18 cellular contexts compared by ENCODE assay signal in the genomic region with DNA sequence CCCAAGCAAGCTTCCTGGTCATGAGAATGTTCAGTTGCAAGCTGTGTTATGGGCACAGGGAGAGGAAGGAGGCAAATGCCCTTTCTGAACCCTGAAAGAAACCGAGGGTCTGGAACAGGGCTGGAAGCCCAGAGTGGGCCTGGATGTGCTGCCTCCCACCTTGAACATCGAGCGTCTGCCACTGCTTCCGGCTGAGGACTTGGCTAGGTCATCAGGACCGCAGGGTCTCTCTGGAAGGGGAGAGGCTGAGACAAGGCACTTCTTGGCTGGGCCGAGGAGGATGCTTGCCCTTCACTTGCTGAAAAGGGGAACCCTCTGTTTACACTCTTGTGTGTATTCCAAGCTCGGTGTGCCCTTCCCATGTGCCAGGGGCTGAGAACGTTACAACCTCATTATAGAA.
DNase-seq lines count a peak whose midpoint lies in the region; ATAC-seq and TF ChIP-seq lines count a peak whose summit lies in the region.
"Had no signal": no experiment of that assay in that cellular context is flagged by ENCODE, and none has a peak within 500 bp of the region (broad histone marks: within the 10 kb centered on the region; RNA-seq: fewer than 3 reads in every experiment).

No MANE protein-coding gene starts in this region.

- DNase-seq in Right ventricle myocardium inferior (ENCODE audit: missing footprints) (peak; percentile 21), right atrium auricular region (ENCODE audit: low spot score) (no peak), mesenteric fat pad (ENCODE audit: low spot score) (peak; percentile 53), spleen (peak; percentile 11)
- DNase-seq in activated CD4-positive, alpha-beta T cell treated with anti-CD3 and anti-CD28 coated beads, Interleukin-2, amount 50 U/mL, for 48 hours = no peak
- DNase-seq: Caco-2; CD4-positive, CD25-positive, alpha-beta regulatory T cell; CD8-positive, alpha-beta T cell; DMS153; DND-41; HFFc6 had no signal

- H3K4me3 ChIP-seq in right atrium auricular region = no peak overlapping the region
- no peak overlapping the region for H3K4me3 ChIP-seq in spleen
- H3K4me3 ChIP-seq: BLaER1, GM12878, GM23338, HAP-1 had no signal

- H3K27me3 ChIP-seq in right atrium auricular region = no peaks in the 10 kb centered on the region
- peaks cover 0 to 24% (median 3%) of the 10 kb centered on the region in 7 donors for H3K27me3 ChIP-seq in spleen (replicated peaks in 1 of 7)

- H3K36me3 ChIP-seq in right atrium auricular region (no peaks in the 10 kb centered on the region), spleen (no peaks in the 10 kb centered on the region)
- H3K36me3 ChIP-seq: BLaER1, HAP-1 had no signal

- TF ChIP-seq CTCF in right atrium auricular region (IDR thresholded peaks at IDR 0.05) (no peak), spleen (IDR thresholded peaks at IDR 0.05 in 8 of 11, conservative IDR thresholded peaks at IDR 0.05 in 3 of 11) (no peak)

- 68 to 76% (median 70%) methylated on average over 8 of the region's 8 CpGs for WGBS in spleen, 5 donors

- H3K27ac ChIP-seq in right atrium auricular region (no peak overlapping the region), spleen (no peak overlapping the region)
- H3K27ac ChIP-seq: 22Rv1, BLaER1, C4-2B had no signal

- no peak for TF ChIP-seq POLR2A in spleen (IDR thresholded peaks at IDR 0.05)

- no peak for ATAC-seq in Right ventricle myocardium inferior
- no peak for ATAC-seq in GM21367 (IDR thresholded peaks at IDR 0.05; ENCODE audit: unreplicated experiment)
- ATAC-seq: CD8-positive, alpha-beta T cell; GM12878; GM23338 had no signal

- H3K4me1 ChIP-seq in right atrium auricular region = no peaks in the 10 kb centered on the region
- no peaks in the 10 kb centered on the region for H3K4me1 ChIP-seq in spleen
- H3K4me1 ChIP-seq: Caco-2, HAP-1 had no signal

- intact Hi-C loops in Right ventricle myocardium inferior (cut with DNase I) = no loop called here
- intact Hi-C loops in spleen (cut with DNase I; ENCODE audit: low total_unique reads) = no loop called here

- H3K9me3 ChIP-seq in right atrium auricular region (no peaks in the 10 kb centered on the region), spleen (no peaks in the 10 kb centered on the region)
- H3K9me3 ChIP-seq: BLaER1, Caco-2, HAP-1 had no signal

Comparison
In these comparisons a context has a peak if more than half of its experiments do, and no peak if none do; other contexts are left out.
1. DNase-seq: peak in Right ventricle myocardium inferior (single experiment), mesenteric fat pad (single experiment) and spleen (single experiment); none in right atrium auricular region (single experiment) and activated CD4-positive, alpha-beta T cell treated with anti-CD3 and anti-CD28 coated beads, Interleukin-2, amount 50 U/mL, for 48 hours (0 of 2).